ENCODE assay signal across 8 cellular contexts in the genomic region with DNA sequence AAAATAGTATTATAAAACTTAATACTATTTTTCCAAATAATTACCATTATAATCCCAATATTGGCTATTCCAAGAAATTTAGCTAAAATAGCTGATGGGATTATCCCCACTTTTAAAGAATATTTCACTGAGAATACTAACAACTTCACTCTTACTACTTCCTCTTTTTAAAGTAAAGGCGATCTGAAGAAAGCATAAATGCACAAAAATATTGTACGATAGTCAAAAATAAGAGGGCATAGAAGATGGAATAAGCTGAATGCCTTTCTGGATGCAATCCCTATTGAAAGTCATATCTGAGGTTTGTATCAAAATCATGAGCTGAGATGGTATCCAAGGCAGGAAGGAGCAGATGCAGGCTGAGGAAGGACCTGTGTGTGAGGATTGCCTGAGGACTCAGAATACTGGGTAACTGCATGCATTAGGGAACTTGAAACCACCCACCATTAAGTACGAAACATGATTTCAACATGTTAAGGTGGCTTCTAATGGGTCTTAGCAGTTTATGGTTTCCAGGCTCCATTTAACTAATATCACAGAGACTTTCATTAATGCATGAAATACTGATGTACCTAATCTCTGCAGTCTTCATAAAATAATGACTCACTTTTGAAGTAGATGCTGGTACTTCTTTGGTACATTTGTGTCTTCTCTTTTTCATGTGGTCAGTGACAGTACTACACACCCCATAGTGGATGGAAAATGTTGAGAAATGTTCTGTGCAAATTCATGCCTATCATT. TPM values are rescaled to one million over a fixed set of nuclear protein-coding genes. Genes with fewer than 3 reads are reported as not detected.
DNase-seq lines count a peak whose midpoint lies in the region; ATAC-seq and TF ChIP-seq lines count a peak whose summit lies in the region.

No MANE protein-coding gene starts in this region.

- H3K9me3 ChIP-seq in adrenal gland (replicated peaks in 1 of 3) (no peaks in the 10 kb centered on the region), tibial artery (no peaks in the 10 kb centered on the region), vagina (no peaks in the 10 kb centered on the region)
- H3K9me3 ChIP-seq in effector memory CD4-positive, alpha-beta T cell (ENCODE audit: control insufficient read depth, low read length) = no peaks in the 10 kb centered on the region

- no peaks in the 10 kb centered on the region for H3K27me3 ChIP-seq in adrenal gland
- H3K27me3 ChIP-seq in tibial artery = no peaks in the 10 kb centered on the region
- no peaks in the 10 kb centered on the region for H3K27me3 ChIP-seq in vagina
- H3K27me3 ChIP-seq in effector memory CD4-positive, alpha-beta T cell (replicated peaks; ENCODE audit: control insufficient read depth, insufficient read depth, low read length, poor library complexity, severe bottlenecking) = no peaks in the 10 kb centered on the region

- H3K4me1 Mint-ChIP-seq in Calu3 (ENCODE audit: low read depth, unreplicated experiment) = peaks cover 3% of the 10 kb centered on the region

- peak; percentile 45 for ATAC-seq in GM21367 (IDR thresholded peaks at IDR 0.05; ENCODE audit: unreplicated experiment)
- ATAC-seq in HG03558 (IDR thresholded peaks at IDR 0.05; ENCODE audit: extremely low read depth, unreplicated experiment) = peak; percentile 32

- 78 to 89% (median 83%) methylated on average over 3 of the region's 3 CpGs for WGBS in adrenal gland, 4 donors

- H3K4me3 ChIP-seq in adrenal gland (no peak overlapping the region), tibial artery (no peak overlapping the region), vagina (no peak overlapping the region)
- H3K4me3 ChIP-seq in effector memory CD4-positive, alpha-beta T cell (ENCODE audit: insufficient read depth, low read depth, low read length, poor library complexity, severe bottlenecking) = no peak overlapping the region

- intact Hi-C loops in Calu3 (cut with micrococcal nuclease; ENCODE audit: unreplicated experiment) (no loop called here), adrenal gland (cut with DNase I) (no loop called here), tibial artery (cut with DNase I; ENCODE audit: low total_unique reads) (no loop called here), vagina (cut with DNase I) (no loop called here)

- CTCF ChIA-PET in Calu3 (lab: Charles Lee) = interaction anchor here (0.6 kb wide), 1 partner anchor 33 kb away, joined by 4 read pairs; no protein-coding TSS in a partner anchor

- H3K27me3 Mint-ChIP-seq in Calu3 (ENCODE audit: unreplicated experiment) = no peaks in the 10 kb centered on the region

- no TSS peak for BruUV-seq in Calu3 (replicated peaks; lab: Mats Ljungman, UMichigan)

- H3K4me1 ChIP-seq in adrenal gland (replicated peaks in 1 of 2) (peaks cover 0 to 6% of the 10 kb centered on the region in 2 donors), tibial artery (peaks cover 0 to 9% (median 0%) of the 10 kb centered on the region in 4 donors), vagina (no peaks in the 10 kb centered on the region)
- peaks cover 6% of the 10 kb centered on the region for H3K4me1 ChIP-seq in effector memory CD4-positive, alpha-beta T cell (ENCODE audit: control insufficient read depth, insufficient read depth, low read length, poor library complexity, severe bottlenecking)

- no peaks in the 10 kb centered on the region for H3K36me3 ChIP-seq in adrenal gland (replicated peaks in 1 of 2)
- no peaks in the 10 kb centered on the region for H3K36me3 ChIP-seq in tibial artery
- no peaks in the 10 kb centered on the region for H3K36me3 ChIP-seq in vagina
- H3K36me3 ChIP-seq in effector memory CD4-positive, alpha-beta T cell (ENCODE audit: control insufficient read depth, insufficient read depth, low read length) = no peaks in the 10 kb centered on the region

- no peaks in the 10 kb centered on the region for H3K9me3 Mint-ChIP-seq in Calu3 (ENCODE audit: low read depth, unreplicated experiment)

- H3K4me3 Mint-ChIP-seq in Calu3 (ENCODE audit: low read depth, unreplicated experiment) = no peak overlapping the region

- no peaks in the 10 kb centered on the region for H3K36me3 Mint-ChIP-seq in Calu3 (ENCODE audit: insufficient read depth, unreplicated experiment)

- TF ChIP-seq CTCF in Calu3 (IDR thresholded peaks at IDR 0.05; ENCODE audit: unreplicated experiment) = peak; percentile 5
- TF ChIP-seq CTCF in adrenal gland (IDR thresholded peaks at IDR 0.05) = peak in 5 of 6 experiments; percentile 11 to 46 (median 25)
- peak; percentile 5 to 16 for TF ChIP-seq CTCF in tibial artery (IDR thresholded peaks at IDR 0.05)
- TF ChIP-seq CTCF in vagina (IDR thresholded peaks at IDR 0.05) = no peak

- peak overlapping the region in 1 of 5 donors; percentile 15 for H3K27ac ChIP-seq in adrenal gland
- no peak overlapping the region for H3K27ac ChIP-seq in tibial artery
- no peak overlapping the region for H3K27ac ChIP-seq in vagina
- H3K27ac ChIP-seq in effector memory CD4-positive, alpha-beta T cell (ENCODE audit: insufficient read depth, low read length, poor library complexity, severe bottlenecking) = no peak overlapping the region

- H3K27ac Mint-ChIP-seq in Calu3 (ENCODE audit: unreplicated experiment) = no peak overlapping the region

- TF ChIP-seq POLR2A in adrenal gland (IDR thresholded peaks at IDR 0.05) (no peak), vagina (IDR thresholded peaks at IDR 0.05) (no peak)

- DNase-seq in Calu3 (no peak), adrenal gland (no peak), tibial artery (no peak), vagina (ENCODE audit: extremely low spot score in 2 of 2) (no peak), NCI-H748 treated with DMSO at 0.1 percent for 48 hours (lab: John Stamatoyannopoulos, UW) (no peak)
- DNase-seq in effector memory CD4-positive, alpha-beta T cell = no peak

RNA-seq across cellular contexts. Expression of gene RGS1, which starts 29.6 kb away (rescaled TPM):
- not detected in 2 replicates for total RNA-seq in Calu3 (2022)
- total RNA-seq in adrenal gland = 10 to 100 TPM in 5 of 8 donors, 1 to 10 TPM in 3; 2.7 to 69.3 (median 15.4) TPM
- polyA plus RNA-seq in adrenal gland = 100 to 1,000 TPM in 1 of 3 donors, 1 to 10 TPM in 2; 5.2 to 124 (median 6.0) TPM
- 145 TPM for total RNA-seq in vagina

Comparison
In these comparisons a context has a peak if more than half of its experiments do, and no peak if none do; other contexts are left out.
1. CTCF ChIP-seq: peak in Calu3 (single experiment), adrenal gland (5 of 6) and tibial artery (2 of 2); none in vagina (0 of 3).